ENCODE assay signal across 1 cellular context in the genomic region with DNA sequence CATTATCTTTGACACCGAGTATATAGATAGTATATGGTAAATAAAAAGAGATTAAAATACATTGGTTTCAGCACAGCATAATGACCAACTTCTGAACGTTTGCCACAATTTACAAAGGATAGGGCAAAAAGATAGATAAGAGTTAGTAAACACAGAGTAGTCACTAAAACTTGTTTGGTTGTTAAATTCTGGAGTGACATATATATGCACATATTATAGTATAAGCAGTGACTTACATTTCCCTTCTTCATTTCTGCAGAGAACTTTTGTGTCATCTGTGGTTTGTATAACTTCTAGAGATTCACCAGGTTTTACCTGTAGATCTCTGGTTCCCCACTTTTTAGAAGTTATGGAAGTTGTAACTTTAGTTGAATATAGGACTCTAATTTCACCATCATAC.
TF ChIP-seq lines count a peak whose summit lies in the region.

No MANE protein-coding gene starts in this region.

TF ChIP-seq in K562, 482 proteins besides CTCF, POLR2A, EP300 and RAD21 (continued from another document):
- TF ChIP-seq EZH2 (IDR thresholded peaks at IDR 0.05; ENCODE audit: borderline replicate concordance, low read depth, low read length) (no peak), CBFB (CRISPR knock-in tag; IDR thresholded peaks at IDR 0.05) (no peak), ZNF75A (CRISPR knock-in tag; IDR thresholded peaks at IDR 0.05) (no peak), SREBF2 (CRISPR knock-in tag; IDR thresholded peaks at IDR 0.05) (no peak), JUND (IDR thresholded peaks at IDR 0.05; ENCODE audit: borderline replicate concordance, low read depth, low read length) (no peak), JUND (tag; IDR thresholded peaks at IDR 0.05; ENCODE audit: borderline replicate concordance, low read depth, low read length) (no peak), NFIX (CRISPR knock-in tag; IDR thresholded peaks at IDR 0.05; ENCODE audit: low read depth) (no peak), ATF1 (CRISPR knock-in tag; IDR thresholded peaks at IDR 0.05) (no peak), ATF1 (tag; IDR thresholded peaks at IDR 0.05) (no peak), ZNF586 (CRISPR knock-in tag; conservative IDR thresholded peaks at IDR 0.05) (no peak), ZNF717 (CRISPR knock-in tag; IDR thresholded peaks at IDR 0.05) (no peak), ZNF24 (IDR thresholded peaks at IDR 0.05) (no peak), SREBF1 (IDR thresholded peaks at IDR 0.05; ENCODE audit: borderline replicate concordance, low read depth, low read length) (no peak)
- TF ChIP-seq, protein P1, sequence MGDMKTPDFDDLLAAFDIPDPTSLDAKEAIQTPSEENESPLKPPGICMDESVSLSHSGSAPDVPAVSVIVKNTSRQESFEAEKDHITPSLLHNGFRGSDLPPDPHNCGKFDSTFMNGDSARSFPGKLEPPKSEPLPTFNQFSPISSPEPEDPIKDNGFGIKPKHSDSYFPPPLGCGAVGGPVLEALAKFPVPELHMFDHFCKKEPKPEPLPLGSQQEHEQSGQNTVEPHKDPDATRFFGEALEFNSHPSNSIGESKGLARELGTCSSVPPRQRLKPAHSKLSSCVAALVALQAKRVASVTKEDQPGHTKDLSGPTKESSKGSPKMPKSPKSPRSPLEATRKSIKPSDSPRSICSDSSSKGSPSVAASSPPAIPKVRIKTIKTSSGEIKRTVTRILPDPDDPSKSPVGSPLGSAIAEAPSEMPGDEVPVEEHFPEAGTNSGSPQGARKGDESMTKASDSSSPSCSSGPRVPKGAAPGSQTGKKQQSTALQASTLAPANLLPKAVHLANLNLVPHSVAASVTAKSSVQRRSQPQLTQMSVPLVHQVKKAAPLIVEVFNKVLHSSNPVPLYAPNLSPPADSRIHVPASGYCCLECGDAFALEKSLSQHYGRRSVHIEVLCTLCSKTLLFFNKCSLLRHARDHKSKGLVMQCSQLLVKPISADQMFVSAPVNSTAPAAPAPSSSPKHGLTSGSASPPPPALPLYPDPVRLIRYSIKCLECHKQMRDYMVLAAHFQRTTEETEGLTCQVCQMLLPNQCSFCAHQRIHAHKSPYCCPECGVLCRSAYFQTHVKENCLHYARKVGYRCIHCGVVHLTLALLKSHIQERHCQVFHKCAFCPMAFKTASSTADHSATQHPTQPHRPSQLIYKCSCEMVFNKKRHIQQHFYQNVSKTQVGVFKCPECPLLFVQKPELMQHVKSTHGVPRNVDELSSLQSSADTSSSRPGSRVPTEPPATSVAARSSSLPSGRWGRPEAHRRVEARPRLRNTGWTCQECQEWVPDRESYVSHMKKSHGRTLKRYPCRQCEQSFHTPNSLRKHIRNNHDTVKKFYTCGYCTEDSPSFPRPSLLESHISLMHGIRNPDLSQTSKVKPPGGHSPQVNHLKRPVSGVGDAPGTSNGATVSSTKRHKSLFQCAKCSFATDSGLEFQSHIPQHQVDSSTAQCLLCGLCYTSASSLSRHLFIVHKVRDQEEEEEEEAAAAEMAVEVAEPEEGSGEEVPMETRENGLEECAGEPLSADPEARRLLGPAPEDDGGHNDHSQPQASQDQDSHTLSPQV (IDR thresholded peaks at IDR 0.05) = peak; percentile 63; the same call in 1 of the 2 replicates
- TF ChIP-seq, protein P2, sequence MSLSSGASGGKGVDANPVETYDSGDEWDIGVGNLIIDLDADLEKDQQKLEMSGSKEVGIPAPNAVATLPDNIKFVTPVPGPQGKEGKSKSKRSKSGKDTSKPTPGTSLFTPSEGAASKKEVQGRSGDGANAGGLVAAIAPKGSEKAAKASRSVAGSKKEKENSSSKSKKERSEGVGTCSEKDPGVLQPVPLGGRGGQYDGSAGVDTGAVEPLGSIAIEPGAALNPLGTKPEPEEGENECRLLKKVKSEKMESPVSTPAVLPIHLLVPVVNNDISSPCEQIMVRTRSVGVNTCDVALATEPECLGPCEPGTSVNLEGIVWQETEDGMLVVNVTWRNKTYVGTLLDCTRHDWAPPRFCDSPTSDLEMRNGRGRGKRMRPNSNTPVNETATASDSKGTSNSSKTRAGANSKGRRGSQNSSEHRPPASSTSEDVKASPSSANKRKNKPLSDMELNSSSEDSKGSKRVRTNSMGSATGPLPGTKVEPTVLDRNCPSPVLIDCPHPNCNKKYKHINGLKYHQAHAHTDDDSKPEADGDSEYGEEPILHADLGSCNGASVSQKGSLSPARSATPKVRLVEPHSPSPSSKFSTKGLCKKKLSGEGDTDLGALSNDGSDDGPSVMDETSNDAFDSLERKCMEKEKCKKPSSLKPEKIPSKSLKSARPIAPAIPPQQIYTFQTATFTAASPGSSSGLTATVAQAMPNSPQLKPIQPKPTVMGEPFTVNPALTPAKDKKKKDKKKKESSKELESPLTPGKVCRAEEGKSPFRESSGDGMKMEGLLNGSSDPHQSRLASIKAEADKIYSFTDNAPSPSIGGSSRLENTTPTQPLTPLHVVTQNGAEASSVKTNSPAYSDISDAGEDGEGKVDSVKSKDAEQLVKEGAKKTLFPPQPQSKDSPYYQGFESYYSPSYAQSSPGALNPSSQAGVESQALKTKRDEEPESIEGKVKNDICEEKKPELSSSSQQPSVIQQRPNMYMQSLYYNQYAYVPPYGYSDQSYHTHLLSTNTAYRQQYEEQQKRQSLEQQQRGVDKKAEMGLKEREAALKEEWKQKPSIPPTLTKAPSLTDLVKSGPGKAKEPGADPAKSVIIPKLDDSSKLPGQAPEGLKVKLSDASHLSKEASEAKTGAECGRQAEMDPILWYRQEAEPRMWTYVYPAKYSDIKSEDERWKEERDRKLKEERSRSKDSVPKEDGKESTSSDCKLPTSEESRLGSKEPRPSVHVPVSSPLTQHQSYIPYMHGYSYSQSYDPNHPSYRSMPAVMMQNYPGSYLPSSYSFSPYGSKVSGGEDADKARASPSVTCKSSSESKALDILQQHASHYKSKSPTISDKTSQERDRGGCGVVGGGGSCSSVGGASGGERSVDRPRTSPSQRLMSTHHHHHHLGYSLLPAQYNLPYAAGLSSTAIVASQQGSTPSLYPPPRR (CRISPR knock-in tag; IDR thresholded peaks at IDR 0.05; ENCODE audit: borderline replicate concordance) = no peak
- TF ChIP-seq, protein P3, sequence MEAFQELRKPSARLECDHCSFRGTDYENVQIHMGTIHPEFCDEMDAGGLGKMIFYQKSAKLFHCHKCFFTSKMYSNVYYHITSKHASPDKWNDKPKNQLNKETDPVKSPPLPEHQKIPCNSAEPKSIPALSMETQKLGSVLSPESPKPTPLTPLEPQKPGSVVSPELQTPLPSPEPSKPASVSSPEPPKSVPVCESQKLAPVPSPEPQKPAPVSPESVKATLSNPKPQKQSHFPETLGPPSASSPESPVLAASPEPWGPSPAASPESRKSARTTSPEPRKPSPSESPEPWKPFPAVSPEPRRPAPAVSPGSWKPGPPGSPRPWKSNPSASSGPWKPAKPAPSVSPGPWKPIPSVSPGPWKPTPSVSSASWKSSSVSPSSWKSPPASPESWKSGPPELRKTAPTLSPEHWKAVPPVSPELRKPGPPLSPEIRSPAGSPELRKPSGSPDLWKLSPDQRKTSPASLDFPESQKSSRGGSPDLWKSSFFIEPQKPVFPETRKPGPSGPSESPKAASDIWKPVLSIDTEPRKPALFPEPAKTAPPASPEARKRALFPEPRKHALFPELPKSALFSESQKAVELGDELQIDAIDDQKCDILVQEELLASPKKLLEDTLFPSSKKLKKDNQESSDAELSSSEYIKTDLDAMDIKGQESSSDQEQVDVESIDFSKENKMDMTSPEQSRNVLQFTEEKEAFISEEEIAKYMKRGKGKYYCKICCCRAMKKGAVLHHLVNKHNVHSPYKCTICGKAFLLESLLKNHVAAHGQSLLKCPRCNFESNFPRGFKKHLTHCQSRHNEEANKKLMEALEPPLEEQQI (IDR thresholded peaks at IDR 0.05) = no peak
- TF ChIP-seq, protein P4, sequence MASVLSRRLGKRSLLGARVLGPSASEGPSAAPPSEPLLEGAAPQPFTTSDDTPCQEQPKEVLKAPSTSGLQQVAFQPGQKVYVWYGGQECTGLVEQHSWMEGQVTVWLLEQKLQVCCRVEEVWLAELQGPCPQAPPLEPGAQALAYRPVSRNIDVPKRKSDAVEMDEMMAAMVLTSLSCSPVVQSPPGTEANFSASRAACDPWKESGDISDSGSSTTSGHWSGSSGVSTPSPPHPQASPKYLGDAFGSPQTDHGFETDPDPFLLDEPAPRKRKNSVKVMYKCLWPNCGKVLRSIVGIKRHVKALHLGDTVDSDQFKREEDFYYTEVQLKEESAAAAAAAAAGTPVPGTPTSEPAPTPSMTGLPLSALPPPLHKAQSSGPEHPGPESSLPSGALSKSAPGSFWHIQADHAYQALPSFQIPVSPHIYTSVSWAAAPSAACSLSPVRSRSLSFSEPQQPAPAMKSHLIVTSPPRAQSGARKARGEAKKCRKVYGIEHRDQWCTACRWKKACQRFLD (CRISPR knock-in tag; IDR thresholded peaks at IDR 0.05) = 0 out of 2 replicates have a peak, but pooled peaks have one; percentile 47
- TF ChIP-seq, protein P5, sequence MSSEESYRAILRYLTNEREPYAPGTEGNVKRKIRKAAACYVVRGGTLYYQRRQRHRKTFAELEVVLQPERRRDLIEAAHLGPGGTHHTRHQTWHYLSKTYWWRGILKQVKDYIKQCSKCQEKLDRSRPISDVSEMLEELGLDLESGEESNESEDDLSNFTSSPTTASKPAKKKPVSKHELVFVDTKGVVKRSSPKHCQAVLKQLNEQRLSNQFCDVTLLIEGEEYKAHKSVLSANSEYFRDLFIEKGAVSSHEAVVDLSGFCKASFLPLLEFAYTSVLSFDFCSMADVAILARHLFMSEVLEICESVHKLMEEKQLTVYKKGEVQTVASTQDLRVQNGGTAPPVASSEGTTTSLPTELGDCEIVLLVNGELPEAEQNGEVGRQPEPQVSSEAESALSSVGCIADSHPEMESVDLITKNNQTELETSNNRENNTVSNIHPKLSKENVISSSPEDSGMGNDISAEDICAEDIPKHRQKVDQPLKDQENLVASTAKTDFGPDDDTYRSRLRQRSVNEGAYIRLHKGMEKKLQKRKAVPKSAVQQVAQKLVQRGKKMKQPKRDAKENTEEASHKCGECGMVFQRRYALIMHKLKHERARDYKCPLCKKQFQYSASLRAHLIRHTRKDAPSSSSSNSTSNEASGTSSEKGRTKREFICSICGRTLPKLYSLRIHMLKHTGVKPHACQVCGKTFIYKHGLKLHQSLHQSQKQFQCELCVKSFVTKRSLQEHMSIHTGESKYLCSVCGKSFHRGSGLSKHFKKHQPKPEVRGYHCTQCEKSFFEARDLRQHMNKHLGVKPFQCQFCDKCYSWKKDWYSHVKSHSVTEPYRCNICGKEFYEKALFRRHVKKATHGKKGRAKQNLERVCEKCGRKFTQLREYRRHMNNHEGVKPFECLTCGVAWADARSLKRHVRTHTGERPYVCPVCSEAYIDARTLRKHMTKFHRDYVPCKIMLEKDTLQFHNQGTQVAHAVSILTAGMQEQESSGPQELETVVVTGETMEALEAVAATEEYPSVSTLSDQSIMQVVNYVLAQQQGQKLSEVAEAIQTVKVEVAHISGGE (CRISPR knock-in tag; IDR thresholded peaks at IDR 0.05) = no peak
- TF ChIP-seq, protein P6, sequence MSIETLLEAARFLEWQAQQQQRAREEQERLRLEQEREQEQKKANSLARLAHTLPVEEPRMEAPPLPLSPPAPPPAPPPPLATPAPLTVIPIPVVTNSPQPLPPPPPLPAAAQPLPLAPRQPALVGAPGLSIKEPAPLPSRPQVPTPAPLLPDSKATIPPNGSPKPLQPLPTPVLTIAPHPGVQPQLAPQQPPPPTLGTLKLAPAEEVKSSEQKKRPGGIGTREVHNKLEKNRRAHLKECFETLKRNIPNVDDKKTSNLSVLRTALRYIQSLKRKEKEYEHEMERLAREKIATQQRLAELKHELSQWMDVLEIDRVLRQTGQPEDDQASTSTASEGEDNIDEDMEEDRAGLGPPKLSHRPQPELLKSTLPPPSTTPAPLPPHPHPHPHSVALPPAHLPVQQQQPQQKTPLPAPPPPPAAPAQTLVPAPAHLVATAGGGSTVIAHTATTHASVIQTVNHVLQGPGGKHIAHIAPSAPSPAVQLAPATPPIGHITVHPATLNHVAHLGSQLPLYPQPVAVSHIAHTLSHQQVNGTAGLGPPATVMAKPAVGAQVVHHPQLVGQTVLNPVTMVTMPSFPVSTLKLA (conservative IDR thresholded peaks at IDR 0.05) = 0 out of 4 replicates have a peak, but pooled peaks of 1 of the 2 experiments have one; percentile 17
- TF ChIP-seq, protein P7, sequence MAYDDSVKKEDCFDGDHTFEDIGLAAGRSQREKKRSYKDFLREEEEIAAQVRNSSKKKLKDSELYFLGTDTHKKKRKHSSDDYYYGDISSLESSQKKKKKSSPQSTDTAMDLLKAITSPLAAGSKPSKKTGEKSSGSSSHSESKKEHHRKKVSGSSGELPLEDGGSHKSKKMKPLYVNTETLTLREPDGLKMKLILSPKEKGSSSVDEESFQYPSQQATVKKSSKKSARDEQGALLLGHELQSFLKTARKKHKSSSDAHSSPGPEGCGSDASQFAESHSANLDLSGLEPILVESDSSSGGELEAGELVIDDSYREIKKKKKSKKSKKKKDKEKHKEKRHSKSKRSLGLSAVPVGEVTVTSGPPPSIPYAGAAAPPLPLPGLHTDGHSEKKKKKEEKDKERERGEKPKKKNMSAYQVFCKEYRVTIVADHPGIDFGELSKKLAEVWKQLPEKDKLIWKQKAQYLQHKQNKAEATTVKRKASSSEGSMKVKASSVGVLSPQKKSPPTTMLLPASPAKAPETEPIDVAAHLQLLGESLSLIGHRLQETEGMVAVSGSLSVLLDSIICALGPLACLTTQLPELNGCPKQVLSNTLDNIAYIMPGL (CRISPR knock-in tag; IDR thresholded peaks at IDR 0.05) = no peak
TF ChIP-seq in K562: peak in this region for 3.
